22 cellular contexts compared by ENCODE assay signal in genomic region chr16:27373312-27373711, GRCh38.
"Had no signal": no experiment of that assay in that cellular context is flagged by ENCODE, and none has a peak within 500 bp of the region (broad histone marks: within the 10 kb centered on the region; RNA-seq: fewer than 3 reads in every experiment).

No MANE protein-coding gene starts in this region.

- H3K9me3 Mint-ChIP-seq: activated B cell treated with CpG ODN at 0.5 μM for 24 hours; central memory CD8-positive, alpha-beta T cell had no signal

- H3K27ac Mint-ChIP-seq: activated B cell treated with CpG ODN at 0.5 μM for 24 hours; activated CD4-positive, alpha-beta T cell treated with anti-CD3 and anti-CD28 coated beads, Interleukin-2, amount 10 ng/mL, durations not matched to agents 24 days and 14 days; activated naive CD4-positive, alpha-beta T cell treated with anti-CD3 and anti-CD28 coated beads for 36 hours; activated naive CD8-positive, alpha-beta T cell; activated T-helper 17 cell treated with anti-CD3 and anti-CD28 coated beads, Interleukin-2, amount 50 U/mL, for 72 hours; brain; T-helper 17 cell had no signal

- H3K4me1 Mint-ChIP-seq: brain had no signal

- H2AFZ ChIP-seq: PC-9 had no signal

- H3K27ac ChIP-seq: PC-9 had no signal

- H3K4me3 Mint-ChIP-seq: activated B cell treated with CpG ODN at 0.5 μM for 24 hours; activated CD4-positive, alpha-beta T cell treated with anti-CD3 and anti-CD28 coated beads, Interleukin-2, amount 10 ng/mL, durations not matched to agents 24 days and 14 days; activated naive CD4-positive, alpha-beta T cell treated with anti-CD3 and anti-CD28 coated beads for 36 hours; activated naive CD8-positive, alpha-beta T cell; activated T-helper 17 cell treated with anti-CD3 and anti-CD28 coated beads, Interleukin-2, amount 50 U/mL, for 72 hours; brain; central memory CD8-positive, alpha-beta T cell; T-helper 17 cell had no signal

- ATAC-seq: T-helper 17 cell had no signal

- H3K4me3 ChIP-seq: PC-9 had no signal

- DNase-seq: activated B cell treated with CpG ODN at 0.5 μM for 24 hours; activated CD4-positive, alpha-beta T cell treated with anti-CD3 and anti-CD28 coated beads for 1 hour; activated gamma-delta T cell; activated T-cell treated with anti-CD3 and anti-CD28 coated beads for 4 hours; NCI-H1105; NCI-H1436; NCI-H1694 treated with DMSO at 0.1 percent for 48 hours; NCI-H2029 treated with DMSO at 0.1 percent for 48 hours; NCI-H510A treated with DMSO at 0.1 percent for 48 hours; NCI-H69; PC-9; SHP77 treated with DMSO at 0.1 percent for 48 hours; T-helper 17 cell; T1000 had no signal

- H3K27me3 Mint-ChIP-seq: activated B cell treated with CpG ODN at 0.5 μM for 24 hours; activated CD4-positive, alpha-beta T cell treated with anti-CD3 and anti-CD28 coated beads, Interleukin-2, amount 10 ng/mL, durations not matched to agents 24 days and 14 days; activated naive CD8-positive, alpha-beta T cell; activated T-helper 17 cell treated with anti-CD3 and anti-CD28 coated beads, Interleukin-2, amount 50 U/mL, for 72 hours; central memory CD8-positive, alpha-beta T cell; T-helper 17 cell had no signal

- H3K36me3 Mint-ChIP-seq: activated naive CD8-positive, alpha-beta T cell; brain had no signal

- H3K4me2 ChIP-seq: PC-9 had no signal

- FAIRE-seq: astrocyte, TTC549 had no signal
